In the genomic region with DNA sequence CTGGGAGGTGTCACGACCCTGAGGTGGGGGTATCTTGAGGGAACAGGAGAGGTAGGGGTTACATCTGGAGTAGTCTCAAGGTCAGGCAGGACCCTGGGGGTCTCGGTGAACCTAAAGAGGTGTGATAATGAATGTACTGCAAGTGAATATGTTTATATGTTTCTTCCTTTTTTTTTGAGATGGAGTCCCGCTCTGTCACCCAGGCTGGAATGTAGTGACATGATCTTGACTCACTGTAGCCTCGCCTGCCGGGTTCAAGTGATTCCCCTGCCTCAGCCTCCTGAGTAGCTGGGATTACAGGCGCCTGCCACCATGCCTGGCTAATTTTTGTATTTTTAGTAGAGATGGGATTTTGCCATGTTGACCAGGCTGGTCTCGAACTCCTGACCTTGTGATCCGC, we compare ENCODE assay signal across 7 cellular contexts.
A peak's percentile ranks its signal among the peaks of the same experiment; 100 is the strongest.
DNase-seq lines count a peak whose midpoint lies in the region; ATAC-seq and TF ChIP-seq lines count a peak whose summit lies in the region.
"Not testable (repeated sequence)": the region's sequence is repeated elsewhere in the genome, so short reads cannot be mapped to it uniquely, and the experiment has no call there.

No MANE protein-coding gene starts in this region.

- H3K79me1 ChIP-seq in H9 (ENCODE audit: insufficient read depth, low read depth, low read length, poor library complexity, severe bottlenecking) = not testable (repeated sequence)

- not testable (repeated sequence) for H4K8ac ChIP-seq in H9 (replicated peaks; ENCODE audit: insufficient read length, low read depth, low read length)

- not testable (repeated sequence) for H3K18ac ChIP-seq in H9 (ENCODE audit: insufficient read length, low read depth, low read length)

- not testable (repeated sequence) for H3K23ac ChIP-seq in H9 (ENCODE audit: insufficient read length, low read depth, low read length)

- H3K4me3 ChIP-seq in SJSA1; fibroblast of lung (replicated peaks in 1 of 4; ENCODE audit: control extremely low read depth in 1 of 4, insufficient read depth in 1 of 4, low read depth in 3 of 4, low read length in 4 of 4); lung; gastrocnemius medialis; thoracic aorta: not testable (repeated sequence)

- no CpG with 5 or more reads among the region's 8 CpGs for WGBS in H9 (ENCODE audit: extremely low coverage, insufficient read length, low lambda C conversion rate)
- 75 to 85% methylated on average over 8 of the region's 8 CpGs for WGBS in lung, 2 donors

- H3K36me3 Mint-ChIP-seq in H9 (ENCODE audit: insufficient read depth in 1 of 3, low read depth in 3 of 3) = not testable (repeated sequence)
- H3K36me3 Mint-ChIP-seq in brain = peaks cover 41% of the 10 kb centered on the region

- H2BK15ac ChIP-seq in H9 (ENCODE audit: low read depth, low read length) = not testable (repeated sequence)

- not testable (repeated sequence) for H3K27ac ChIP-seq in H9 (ENCODE audit: insufficient read length, low read depth, low read length)
- peak overlapping the region; percentile 53; the same call in 1 of the 2 replicates for H3K27ac ChIP-seq in SJSA1
- H3K27ac ChIP-seq in fibroblast of lung (ENCODE audit: insufficient read depth, low read length) = peak overlapping the region; percentile 71
- peak overlapping the region; percentile 55 to 75 for H3K27ac ChIP-seq in lung (ENCODE audit: low read depth in 1 of 2, low read length in 1 of 2)
- peak overlapping the region; percentile 75 to 100 (median 85) for H3K27ac ChIP-seq in gastrocnemius medialis
- H3K27ac ChIP-seq in thoracic aorta = peak overlapping the region; percentile 77 to 81

- H2BK12ac ChIP-seq in H9 (ENCODE audit: insufficient read length, low read depth, low read length) = not testable (repeated sequence)

- not testable (repeated sequence) for H3K4me3 Mint-ChIP-seq in H9, brain

- not testable (repeated sequence) for H3K79me2 ChIP-seq in H9 (ENCODE audit: insufficient read depth, low read length)
- peaks cover 92% of the 10 kb centered on the region for H3K79me2 ChIP-seq in fibroblast of lung (ENCODE audit: control insufficient read depth, insufficient read depth, low read length)

- ATAC-seq in lung (ENCODE audit: insufficient read depth, low FRiP score); gastrocnemius medialis; thoracic aorta (ENCODE audit: insufficient number of reproducible peaks, low FRiP score, low read depth): not testable (repeated sequence)

- not testable (repeated sequence) for H4K91ac ChIP-seq in H9 (ENCODE audit: insufficient read length, low read depth, low read length)

- H2BK5ac ChIP-seq in H9 (ENCODE audit: insufficient read length, low read length) = not testable (repeated sequence)

- H3K9me3 Mint-ChIP-seq in H9, brain: not testable (repeated sequence)

- not testable (repeated sequence) for H3K4ac ChIP-seq in H9 (ENCODE audit: low read depth, low read length)

- not testable (repeated sequence) for H3T11ph ChIP-seq in H9 (ENCODE audit: low read length)

- H3K4me1 Mint-ChIP-seq in H9 (peaks cover 34 to 45% of the 10 kb centered on the region in 2 experiments), brain (peaks cover 74% of the 10 kb centered on the region)

- H2BK20ac ChIP-seq in H9 (ENCODE audit: low read depth, low read length, poor library complexity, severe bottlenecking) = not testable (repeated sequence)

- H4K5ac ChIP-seq in H9 (ENCODE audit: insufficient read length, low read depth, low read length) = not testable (repeated sequence)

- DNase-seq in H9; fibroblast of lung (ENCODE audit: low read depth in 2 of 2); lung (ENCODE audit: low spot score); gastrocnemius medialis; thoracic aorta (ENCODE audit: low spot score): not testable (repeated sequence)
- DNase-seq in SJSA1 (ENCODE audit: low read depth in 1 of 2, low spot score in 2 of 2) = peak; percentile 62

- H2AFZ ChIP-seq in H9 (ENCODE audit: low read length); fibroblast of lung (ENCODE audit: low read length): not testable (repeated sequence)

- in situ Hi-C loops in gastrocnemius medialis (cut with MboI; ENCODE audit: low sequenced_read_pairs in 4 of 4) = not testable (repeated sequence)

- not testable (repeated sequence) for H4K20me1 ChIP-seq in H9 (ENCODE audit: control insufficient read depth, insufficient read depth, insufficient read length); fibroblast of lung (ENCODE audit: control insufficient read depth, extremely low read depth, insufficient read depth, low read length)

- H3K27ac Mint-ChIP-seq in H9 (peak overlapping the region in 2 of 3 experiments; percentile 76 to 77; a peak in 4 of 7 replicates), brain (peak overlapping the region in 4 of 5 experiments; percentile 20 to 92 (median 72))

- not testable (repeated sequence) for H3K14ac ChIP-seq in H9 (ENCODE audit: insufficient read depth, low read length)

- not testable (repeated sequence) for H3K9me3 ChIP-seq in H9 (ENCODE audit: control insufficient read depth, low read depth, low read length); SJSA1 (replicated peaks); fibroblast of lung (ENCODE audit: control insufficient read depth, insufficient read depth, low read depth, low read length); lung (ENCODE audit: control insufficient read depth in 2 of 2, insufficient read depth in 1 of 2, low read length in 1 of 2); gastrocnemius medialis; thoracic aorta

- H3K4me2 ChIP-seq in H9 (ENCODE audit: insufficient read depth, insufficient read length, low read length) = not testable (repeated sequence)
- H3K4me2 ChIP-seq in fibroblast of lung (ENCODE audit: extremely low read depth, insufficient read depth, low read length) = peak overlapping the region; percentile 66

- not testable (repeated sequence) for H3K27me3 Mint-ChIP-seq in H9 (ENCODE audit: low read depth); brain

- TF ChIP-seq POLR2A in gastrocnemius medialis (IDR thresholded peaks at IDR 0.05) = not testable (repeated sequence)

- H3K23me2 ChIP-seq in H9 (ENCODE audit: insufficient read length, low read depth, low read length, poor library complexity, severe bottlenecking) = not testable (repeated sequence)

- intact Hi-C loops in gastrocnemius medialis (cut with DNase I; ENCODE audit: low total_unique reads) = not testable (repeated sequence)

- not testable (repeated sequence) for H2BK120ac ChIP-seq in H9 (ENCODE audit: low read depth, low read length, poor library complexity, severe bottlenecking)

- not testable (repeated sequence) for H2AK5ac ChIP-seq in H9 (ENCODE audit: insufficient read length, low read length)

- not testable (repeated sequence) for H3K4me1 ChIP-seq in H9 (ENCODE audit: insufficient read depth, low read length)
- H3K4me1 ChIP-seq in SJSA1 (replicated peaks) = peaks cover 61% of the 10 kb centered on the region
- H3K4me1 ChIP-seq in fibroblast of lung (ENCODE audit: control insufficient read depth, extremely low read depth, insufficient read depth, low read length) = peaks cover 40% of the 10 kb centered on the region
- peaks cover 40 to 45% of the 10 kb centered on the region in 2 donors for H3K4me1 ChIP-seq in lung (ENCODE audit: control insufficient read depth in 2 of 2, insufficient read depth in 2 of 2, low read length in 2 of 2)
- peaks cover 79 to 83% of the 10 kb centered on the region in 2 donors for H3K4me1 ChIP-seq in gastrocnemius medialis
- H3K4me1 ChIP-seq in thoracic aorta (ENCODE audit: control insufficient read depth in 1 of 2, low read depth in 2 of 2) = peaks cover 63 to 96% of the 10 kb centered on the region in 2 donors

- not testable (repeated sequence) for H3K27me3 ChIP-seq in H9 (ENCODE audit: insufficient read depth, low read length); SJSA1 (replicated peaks); fibroblast of lung (ENCODE audit: control insufficient read depth, insufficient read depth, low read length); lung (ENCODE audit: control insufficient read depth, insufficient read depth); gastrocnemius medialis; thoracic aorta (replicated peaks; ENCODE audit: insufficient read depth)

- TF ChIP-seq CTCF in H9 (conservative IDR thresholded peaks at IDR 0.05); brain (conservative IDR thresholded peaks at IDR 0.05); fibroblast of lung (conservative IDR thresholded peaks at IDR 0.05 in 1 of 2, IDR thresholded peaks at IDR 0.05 in 1 of 2; ENCODE audit: low read depth in 1 of 2, low read length in 2 of 2); lung (IDR thresholded peaks at IDR 0.05; ENCODE audit: control extremely low read depth, extremely low read depth); gastrocnemius medialis (IDR thresholded peaks at IDR 0.05 in 4 of 5, conservative IDR thresholded peaks at IDR 0.05 in 1 of 5); thoracic aorta (IDR thresholded peaks at IDR 0.05): not testable (repeated sequence)

- H3K9ac ChIP-seq in H9 (ENCODE audit: extremely low read depth, insufficient read length, low read length); fibroblast of lung (ENCODE audit: insufficient read depth, low read length): not testable (repeated sequence)

- H3K56ac ChIP-seq in H9 (ENCODE audit: insufficient read length, low read depth, low read length) = not testable (repeated sequence)

- peaks cover 31% of the 10 kb centered on the region for H3K36me3 ChIP-seq in SJSA1
- not testable (repeated sequence) for H3K36me3 ChIP-seq in fibroblast of lung (ENCODE audit: control insufficient read depth, insufficient read depth, low read length); lung (ENCODE audit: control insufficient read depth in 2 of 2, insufficient read depth in 2 of 2, low read length in 2 of 2); gastrocnemius medialis; thoracic aorta
